ENCODE assay signal across 35 cellular contexts in the genomic region with DNA sequence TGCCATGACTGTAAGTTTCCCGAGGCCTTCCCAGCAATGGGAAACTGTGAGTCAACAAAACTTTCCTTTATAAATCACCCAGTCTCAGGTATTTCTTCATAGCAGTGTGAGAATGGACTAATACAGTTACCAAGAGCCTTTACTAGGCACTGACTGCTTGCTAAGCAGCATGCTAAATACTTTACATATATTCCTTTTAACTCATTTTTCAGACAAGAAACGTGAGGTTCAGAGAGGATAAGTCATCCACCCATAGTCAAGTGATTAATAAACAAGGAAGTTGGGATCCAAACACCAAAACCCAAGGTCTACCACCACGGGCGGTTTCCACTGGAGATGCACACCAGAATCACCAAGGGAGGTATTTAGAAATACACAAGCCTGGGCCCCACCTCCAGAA. TPM values are rescaled to one million over a fixed set of nuclear protein-coding genes. Genes with fewer than 3 reads are reported as not detected.
DNase-seq lines count a peak whose midpoint lies in the region; ATAC-seq, FAIRE-seq and TF ChIP-seq lines count a peak whose summit lies in the region.
"Had no signal": no experiment of that assay in that cellular context is flagged by ENCODE, and none has a peak within 500 bp of the region (broad histone marks: within the 10 kb centered on the region; RNA-seq: fewer than 3 reads in every experiment).

No MANE protein-coding gene starts in this region.

- H3K9ac ChIP-seq in IMR-90 (ENCODE audit: low read depth, low read length) = no peak overlapping the region
- H3K9ac ChIP-seq: KMS-11 had no signal

- ATAC-seq in activated naive CD4-positive, alpha-beta T cell treated with anti-CD3 and anti-CD28 coated beads, Interleukin-2, amount 50 U/mL, for 72 hours = peak; percentile 4 to 26
- ATAC-seq in IMR-90 (ENCODE audit: low read depth) = peak; percentile 63
- ATAC-seq: activated T-cell treated with anti-CD3 and anti-CD28 coated beads, Interleukin-2, amount 50 U/mL, for 4 hours; body of pancreas; pancreas; PC-3; right cardiac atrium had no signal

- no peak overlapping the region for H3K4me2 ChIP-seq in IMR-90 (ENCODE audit: low read depth, low read length)
- H3K4me2 ChIP-seq: KMS-11, smooth muscle cell had no signal

- no peak overlapping the region for H3K4me3 ChIP-seq in IMR-90 (ENCODE audit: insufficient read depth, low read depth, low read length)
- H3K4me3 ChIP-seq in stomach = no peak overlapping the region
- H3K4me3 ChIP-seq: body of pancreas, left ventricle myocardium inferior, pancreas, SK-N-MC, smooth muscle cell had no signal

- H3K27ac ChIP-seq in IMR-90 (ENCODE audit: insufficient read depth, low read length) = peak overlapping the region; percentile 65
- H3K27ac ChIP-seq in stomach = no peak overlapping the region
- H3K27ac ChIP-seq: body of pancreas, HL-60, KMS-11, left ventricle myocardium inferior, pancreas, SK-N-MC had no signal

- dilution Hi-C loops in IMR-90 (cut with HindIII; ENCODE audit: low sequenced_read_pairs, unreplicated experiment) = no loop called here

- no peaks in the 10 kb centered on the region for H3K36me3 Mint-ChIP-seq in activated naive CD4-positive, alpha-beta T cell treated with anti-CD3 and anti-CD28 coated beads, Interleukin-2, amount 50 U/mL, for 72 hours

- no peak overlapping the region for H4K5ac ChIP-seq in IMR-90 (ENCODE audit: low read depth, low read length)

- peak overlapping the region; percentile 46; the same call in 1 of the 2 replicates for H3K56ac ChIP-seq in IMR-90 (ENCODE audit: extremely low read depth, insufficient read depth, low read length)

- TF ChIP-seq POLR2A in IMR-90 (IDR thresholded peaks at IDR 0.05; ENCODE audit: low read depth, low read length) = no peak
- TF ChIP-seq POLR2A in stomach (IDR thresholded peaks at IDR 0.05) = no peak

- CTCF ChIA-PET in IMR-90 (lab: Yijun Ruan, JAX) = interaction anchor here (0.6 to 1.6 kb wide), 2 partner anchors 30 to 118 kb away, joined by 3 to 5 read pairs; no protein-coding TSS in a partner anchor

- TF ChIP-seq RAD21 in IMR-90 (IDR thresholded peaks at IDR 0.05; ENCODE audit: low read length) = no peak

- no peak for FAIRE-seq in urothelium cell line (lab: Jason Lieb, UNC)
- FAIRE-seq: pancreas had no signal

- intact Hi-C loops in IMR-90 (cut with micrococcal nuclease) = loop anchor here (2.0 to 5.0 kb wide), 2 partner anchors 51 to 106 kb away; no protein-coding TSS in a partner anchor
- intact Hi-C loops in posterior cingulate gyrus (cut with DNase I) = no loop called here
- intact Hi-C loops in stomach (cut with DNase I; ENCODE audit: low total_unique reads) = no loop called here

- peak overlapping the region; percentile 89 for H2BK5ac ChIP-seq in IMR-90 (ENCODE audit: low read depth, low read length, poor library complexity, severe bottlenecking)

- H2AK9ac ChIP-seq in IMR-90 (replicated peaks; ENCODE audit: low read depth, low read length, poor library complexity) = no peak overlapping the region

- peak overlapping the region; percentile 87 for H3K14ac ChIP-seq in IMR-90 (replicated peaks; ENCODE audit: low read depth, low read length)

- H3K4ac ChIP-seq in IMR-90 (ENCODE audit: low read depth, low read length) = peak overlapping the region; percentile 94

- no TSS peak for BruUV-seq in IMR-90 (replicated peaks; lab: Mats Ljungman, UMichigan)

- H3K9me3 ChIP-seq in IMR-90 (ENCODE audit: control insufficient read depth, insufficient read depth, low read length) (no peaks in the 10 kb centered on the region), stomach (no peaks in the 10 kb centered on the region)
- H3K9me3 ChIP-seq: body of pancreas, left ventricle myocardium inferior, pancreas had no signal

- H3K23ac ChIP-seq in IMR-90 (ENCODE audit: low read depth, low read length) = peak overlapping the region; percentile 82; the same call in 1 of the 2 replicates

- peaks cover 4% of the 10 kb centered on the region in 2 donors for H3K9me3 Mint-ChIP-seq in activated naive CD4-positive, alpha-beta T cell treated with anti-CD3 and anti-CD28 coated beads, Interleukin-2, amount 50 U/mL, for 72 hours

- TF ChIP-seq CTCF in IMR-90 (conservative IDR thresholded peaks at IDR 0.05; ENCODE audit: low read depth, low read length) = no peak
- no peak for TF ChIP-seq CTCF in stomach (IDR thresholded peaks at IDR 0.05)

- DNase-seq in activated naive CD4-positive, alpha-beta T cell treated with anti-CD3 and anti-CD28 coated beads, Interleukin-2, amount 50 U/mL, for 72 hours (ENCODE audit: low spot score in 2 of 2) = no peak
- DNase-seq in activated naive CD4-positive, alpha-beta T cell treated with anti-CD3 and anti-CD28 coated beads, Interleukin-2, amount 50 U/mL, for 16 hours = no peak
- DNase-seq in IMR-90 (peak; percentile 78), fibroblast of gingiva (ENCODE audit: low read depth) (peak; percentile 4), renal cortical epithelial cell (ENCODE audit: low read depth) (peak; percentile 12), posterior cingulate gyrus (no peak), stomach (no peak), urothelium cell line (ENCODE audit: low spot score) (no peak)
- DNase-seq: 8988T; activated B cell treated with CpG ODN at 0.5 μM for 24 hours; activated CD4-positive, alpha-beta T cell treated with anti-CD3 and anti-CD28 coated beads, Interleukin-2, amount 50 U/mL, for 1 hour; activated T-cell treated with anti-CD3 and anti-CD28 coated beads, Interleukin-2, amount 50 U/mL, for 4 hours; body of pancreas; cerebellar nuclear complex; DMS 273 treated with DMSO at 0.1 percent for 48 hours; GOT3; head of caudate nucleus; islet precursor cell; left ventricle myocardium inferior; NCI-H1436; NCI-H2081 treated with DMSO at 0.1 percent for 48 hours; NCI-H226; pancreas; PC-3; right cardiac atrium; stimulated activated naive CD4-positive, alpha-beta T cell treated with Interleukin-2 at 50 U/mL for 16 hours had no signal

- peak overlapping the region; percentile 67 for H4K91ac ChIP-seq in IMR-90 (ENCODE audit: insufficient read depth, low read depth, low read length)

- H3K27ac Mint-ChIP-seq in activated naive CD4-positive, alpha-beta T cell treated with anti-CD3 and anti-CD28 coated beads, Interleukin-2, amount 50 U/mL, for 72 hours = no peak overlapping the region
- H3K27ac Mint-ChIP-seq: activated B cell treated with CpG ODN at 0.5 μM for 24 hours, B cell had no signal

- peak overlapping the region; percentile 93 for H2BK120ac ChIP-seq in IMR-90 (ENCODE audit: low read depth, low read length)

- no peak overlapping the region for H2AFZ ChIP-seq in IMR-90 (replicated peaks; ENCODE audit: low read length, poor library complexity)

- H3K18ac ChIP-seq in IMR-90 (ENCODE audit: low read depth, low read length) = peak overlapping the region; percentile 91; the same call in 1 of the 2 replicates

- peak overlapping the region; percentile 40 to 95; a peak in 3 of 4 replicates for H4K8ac ChIP-seq in IMR-90 (ENCODE audit: low read depth in 2 of 2, low read length in 2 of 2)

- H3K27me3 ChIP-seq in IMR-90 (ENCODE audit: control insufficient read depth, insufficient read depth, low read length) (no peaks in the 10 kb centered on the region), stomach (no peaks in the 10 kb centered on the region)
- H3K27me3 ChIP-seq: body of pancreas, pancreas had no signal

- H3K79me1 ChIP-seq in IMR-90 (ENCODE audit: low read depth in 1 of 2, low read length in 2 of 2) = peaks cover 6 to 46% of the 10 kb centered on the region in 2 experiments; a peak in 3 of 4 replicates

- H3K9me1 ChIP-seq in IMR-90 (ENCODE audit: insufficient read depth, low read length) = peaks cover 32% of the 10 kb centered on the region

- H3K4me1 ChIP-seq in IMR-90 (ENCODE audit: control insufficient read depth, insufficient read depth, low read length) (peaks cover 19% of the 10 kb centered on the region), stomach (no peaks in the 10 kb centered on the region)
- H3K4me1 ChIP-seq: body of pancreas, left ventricle myocardium inferior, pancreas had no signal

- no peak for TF ChIP-seq EP300 in stomach (IDR thresholded peaks at IDR 0.05)

- in situ Hi-C loops in IMR-90 (cut with MboI; ENCODE audit: low sequenced_read_pairs) = no loop called here

- WGBS in IMR-90 (ENCODE audit: extremely low coverage in 2 of 2, insufficient read length in 1 of 2), 2 experiments = no CpG with 5 or more reads among the region's 4 CpGs
- WGBS in stomach, 5 donors = 65 to 78% (median 73%) methylated on average over 4 of the region's 4 CpGs

- peak overlapping the region; percentile 48; the same call in 2 of the 3 replicates for H2BK15ac ChIP-seq in IMR-90 (ENCODE audit: low read depth, low read length)

- H4K20me1 ChIP-seq in IMR-90 (ENCODE audit: insufficient read depth, low read length) = peaks cover 12% of the 10 kb centered on the region; the same call in 1 of the 2 replicates

- H2BK20ac ChIP-seq in IMR-90 (ENCODE audit: low read depth, low read length) = peak overlapping the region; percentile 94

- peak overlapping the region; percentile 68; the same call in 1 of the 2 replicates for H2AK5ac ChIP-seq in IMR-90 (ENCODE audit: low read depth, low read length)

- POLR2A ChIA-PET in IMR-90 (lab: Charles Lee; ENCODE audit: unreplicated experiment) = no interaction called here

- H3K36me3 ChIP-seq in IMR-90 (ENCODE audit: control insufficient read depth, insufficient read depth, low read length) = no peaks in the 10 kb centered on the region
- no peaks in the 10 kb centered on the region for H3K36me3 ChIP-seq in stomach
- H3K36me3 ChIP-seq: left ventricle myocardium inferior, pancreas had no signal

TF ChIP-seq in IMR-90, 13 proteins besides CTCF, POLR2A, EP300 and RAD21 (continues in another document):
- TF ChIP-seq RCOR1 (IDR thresholded peaks at IDR 0.05; ENCODE audit: insufficient replicate concordance, low read length) (no peak), MAZ (IDR thresholded peaks at IDR 0.05; ENCODE audit: borderline replicate concordance, low read depth, low read length) (no peak), MXI1 (IDR thresholded peaks at IDR 0.05; ENCODE audit: borderline replicate concordance, low read depth, low read length) (no peak), CEBPB (IDR thresholded peaks at IDR 0.05; ENCODE audit: low read depth, low read length) (peak; percentile 71), NFE2L2 (IDR thresholded peaks at IDR 0.05; ENCODE audit: low read depth, low read length) (no peak), BHLHE40 (IDR thresholded peaks at IDR 0.05; ENCODE audit: low read depth, low read length) (peak; percentile 95), MAFK (IDR thresholded peaks at IDR 0.05; ENCODE audit: low read depth, low read length) (no peak), CHD1 (IDR thresholded peaks at IDR 0.05; ENCODE audit: low read depth, low read length) (no peak), RFX5 (IDR thresholded peaks at IDR 0.05; ENCODE audit: low read depth, low read length) (no peak)

RNA-seq across cellular contexts. Expression of a gene that starts 50.8 kb away (rescaled TPM):
- total RNA-seq in activated naive CD4-positive, alpha-beta T cell treated with anti-CD3 and anti-CD28 coated beads, Interleukin-2, amount 50 U/mL, for 72 hours = not detected
- 19.4 and 20.3 TPM in 2 replicates for total RNA-seq in IMR-90 (2012; rRNA removed)
- polyA plus RNA-seq in IMR-90 (2012; rRNA removed) = 14.2 and 15.4 TPM in 2 replicates
- 9.2 and 11.7 TPM in 2 replicates for polyA plus RNA-seq in IMR-90 (2012; cell fraction: cytosol; rRNA removed)
- polyA plus RNA-seq in IMR-90 (2012; cell fraction: nucleus; rRNA removed; ENCODE audit: low replicate concordance) = 5.3 and 6.3 TPM in 2 replicates
- 0.17 TPM in 1 of 2 replicates, not detected in the other for total RNA-seq in renal cortical epithelial cell
- under 1 TPM in 1 of 5 donors, not detected in 4; 0.55 TPM for total RNA-seq in stomach
- under 1 TPM in 2 of 3 donors, not detected in 1; 0.06 to 0.08 TPM for polyA plus RNA-seq in stomach
- total RNA-seq: activated B cell treated with CpG ODN at 0.5 μM for 24 hours; activated T-cell treated with anti-CD3 and anti-CD28 coated beads, Interleukin-2, amount 50 U/mL, for 4 hours; B cell; body of pancreas; fibroblast of villous mesenchyme; G401; mesenteric fat pad; right cardiac atrium; smooth muscle cell; T-helper 1 cell treated with Interleukin-12 subunit alpha and Interleukin-12 subunit beta and Interleukin-4 antibody, amounts not matched to agents 30 ng/mL and 1 ng/mL, for 36 hours had no signal
- polyA plus RNA-seq: right cardiac atrium had no signal

Comparison
In these comparisons a context has a peak if more than half of its experiments do, and no peak if none do; other contexts are left out.
1. DNase-seq: peak in IMR-90 (single experiment), fibroblast of gingiva (single experiment) and renal cortical epithelial cell (single experiment); none in activated naive CD4-positive, alpha-beta T cell treated with anti-CD3 and anti-CD28 coated beads, Interleukin-2, amount 50 U/mL, for 72 hours (0 of 2), activated naive CD4-positive, alpha-beta T cell treated with anti-CD3 and anti-CD28 coated beads, Interleukin-2, amount 50 U/mL, for 16 hours (single experiment), posterior cingulate gyrus (0 of 10), stomach (single experiment) and urothelium cell line (single experiment).
2. RNA of a gene that starts 50.8 kb away (total RNA-seq): 19.4 to 20.3 TPM in IMR-90; not detected in activated naive CD4-positive, alpha-beta T cell treated with anti-CD3 and anti-CD28 coated beads, Interleukin-2, amount 50 U/mL, for 72 hours, 0.17 TPM in renal cortical epithelial cell and 0.55 TPM in stomach; every median in the first group is over 10 times any median in the second.